Comparison of ENCODE assay signal across 8 cellular contexts in genomic region chr3:155869664-155870063, GRCh38. TPM values are rescaled to one million over a fixed set of nuclear protein-coding genes. Genes with fewer than 3 reads are reported as not detected.
DNase-seq lines count a peak whose midpoint lies in the region; ATAC-seq and TF ChIP-seq lines count a peak whose summit lies in the region.

No MANE protein-coding gene starts in this region.

- TF ChIP-seq POLR2A in adrenal gland (IDR thresholded peaks at IDR 0.05) (no peak), tibial nerve (IDR thresholded peaks at IDR 0.05) (no peak)

- H3K27ac Mint-ChIP-seq in activated T-cell treated with anti-CD3 and anti-CD28 coated beads, Interleukin-2, amount 50 U/mL, for 24 hours: peak overlapping the region; percentile 94

- H3K36me3 ChIP-seq in adrenal gland (replicated peaks in 1 of 2) (no peaks in the 10 kb centered on the region), liver (ENCODE audit: control insufficient read depth in 4 of 4, insufficient read depth in 3 of 4, low read depth in 1 of 4, low read length in 3 of 4) (no peaks in the 10 kb centered on the region), tibial nerve (no peaks in the 10 kb centered on the region)

- TF ChIP-seq EP300 in tibial nerve (IDR thresholded peaks at IDR 0.05): no peak

- no peaks in the 10 kb centered on the region for H3K27me3 Mint-ChIP-seq in activated T-cell treated with anti-CD3 and anti-CD28 coated beads, Interleukin-2, amount 50 U/mL, for 24 hours

- TF ChIP-seq CTCF in adrenal gland (IDR thresholded peaks at IDR 0.05): no peak
- no peak for TF ChIP-seq CTCF in liver (IDR thresholded peaks at IDR 0.05; ENCODE audit: low read depth, low read length, missing input control)
- no peak for TF ChIP-seq CTCF in tibial nerve (IDR thresholded peaks at IDR 0.05)

- intact Hi-C loops in adrenal gland (cut with DNase I): loop anchor here in 1 of 2 donors (10.0 kb wide), 1 partner anchor 65 kb away; the partner anchor contains the start of gene C3orf33

- H3K27me3 ChIP-seq in adrenal gland (no peaks in the 10 kb centered on the region), liver (ENCODE audit: control insufficient read depth in 4 of 4, insufficient read depth in 4 of 4, low read length in 3 of 4) (no peaks in the 10 kb centered on the region), tibial nerve (no peaks in the 10 kb centered on the region)

- peak overlapping the region; percentile 9 to 92 for H3K9ac ChIP-seq in liver (ENCODE audit: low read depth in 1 of 2, low read length in 2 of 2)

- H3K9me3 Mint-ChIP-seq in activated T-cell treated with anti-CD3 and anti-CD28 coated beads, Interleukin-2, amount 50 U/mL, for 24 hours: no peaks in the 10 kb centered on the region

- H3K27ac ChIP-seq in adrenal gland (peak overlapping the region; percentile 12 to 97 (median 89)), liver (ENCODE audit: low read depth in 1 of 2, low read length in 2 of 2) (peak overlapping the region; percentile 28 to 64), tibial nerve (peak overlapping the region; percentile 52 to 97 (median 96))

- DNase-seq in activated T-cell treated with anti-CD3 and anti-CD28 coated beads, Interleukin-2, amount 50 U/mL, for 24 hours: no peak
- DNase-seq in activated T-cell treated with anti-CD3 and anti-CD28 coated beads, Interleukin-2, amount 50 U/mL, for 1 hour: no peak
- DNase-seq in adrenal gland (no peak), tibial nerve (ENCODE audit: low spot score in 2 of 2) (no peak), NCI-H1092 (lab: John Stamatoyannopoulos, UW) (no peak)

- no peak for ATAC-seq in HG03571 (IDR thresholded peaks at IDR 0.05; ENCODE audit: unreplicated experiment)
- no peak for ATAC-seq in HG03342 (IDR thresholded peaks at IDR 0.05; ENCODE audit: unreplicated experiment)

- no peak for TF ChIP-seq RAD21 in liver (IDR thresholded peaks at IDR 0.05)

- H3K4me3 ChIP-seq in adrenal gland: peak overlapping the region in 1 of 4 donors; percentile 95
- H3K4me3 ChIP-seq in liver (ENCODE audit: low read depth in 1 of 3, low read length in 3 of 3): peak overlapping the region; percentile 19 to 56 (median 42)
- peak overlapping the region; percentile 58 to 94 (median 90) for H3K4me3 ChIP-seq in tibial nerve

- H3K4me1 Mint-ChIP-seq in activated T-cell treated with anti-CD3 and anti-CD28 coated beads, Interleukin-2, amount 50 U/mL, for 24 hours (ENCODE audit: low read depth): peaks cover 32% of the 10 kb centered on the region

- no peaks in the 10 kb centered on the region for H3K9me3 ChIP-seq in adrenal gland (replicated peaks in 1 of 3)
- no peaks in the 10 kb centered on the region for H3K9me3 ChIP-seq in liver (ENCODE audit: control insufficient read depth in 4 of 4, low read length in 3 of 4)
- H3K9me3 ChIP-seq in tibial nerve: no peaks in the 10 kb centered on the region

- peaks cover 19% of the 10 kb centered on the region for H3K36me3 Mint-ChIP-seq in activated T-cell treated with anti-CD3 and anti-CD28 coated beads, Interleukin-2, amount 50 U/mL, for 24 hours (ENCODE audit: low read depth)

- H3K4me1 ChIP-seq in adrenal gland (replicated peaks in 1 of 2) (peaks cover 9 to 35% of the 10 kb centered on the region in 2 donors), liver (ENCODE audit: control insufficient read depth in 4 of 4, insufficient read depth in 4 of 4, low read length in 3 of 4) (peaks cover 0 to 20% (median 17%) of the 10 kb centered on the region in 4 donors), tibial nerve (peaks cover 0 to 31% (median 13%) of the 10 kb centered on the region in 4 donors)

- peak overlapping the region; percentile 85 for H3K4me3 Mint-ChIP-seq in activated T-cell treated with anti-CD3 and anti-CD28 coated beads, Interleukin-2, amount 50 U/mL, for 24 hours

- WGBS in adrenal gland, 4 donors: 32 to 38% (median 36%) methylated on average over 3 of the region's 3 CpGs
- WGBS in liver: 43% methylated on average over 3 of the region's 3 CpGs
- 25 to 34% methylated on average over 3 of the region's 3 CpGs for WGBS in tibial nerve, 2 donors

TF ChIP-seq in liver, 16 proteins besides CTCF, POLR2A, EP300 and RAD21:
- TF ChIP-seq MAX (IDR thresholded peaks at IDR 0.05): no peak
- TF ChIP-seq HNF4G (IDR thresholded peaks at IDR 0.05): no peak
- TF ChIP-seq GABPA (IDR thresholded peaks at IDR 0.05 in 1 of 2, conservative IDR thresholded peaks at IDR 0.05 in 1 of 2): no peak
- TF ChIP-seq TAF1 (conservative IDR thresholded peaks at IDR 0.05): no peak
- TF ChIP-seq HNF4A (conservative IDR thresholded peaks at IDR 0.05): no peak
- no peak for TF ChIP-seq FOXA1 (IDR thresholded peaks at IDR 0.05)
- TF ChIP-seq EGR1 (IDR thresholded peaks at IDR 0.05; ENCODE audit: low read depth in 2 of 2): no peak

RNA-seq across cellular contexts. Expression of gene GMPS, which starts 0.8 kb away (rescaled TPM):
- total RNA-seq in adrenal gland: 10 to 100 TPM; 24.9 to 63.5 (median 45.3) TPM
- polyA plus RNA-seq in adrenal gland: 10 to 100 TPM; 11.5 to 59.0 (median 16.9) TPM
- 10 to 100 TPM; 15.8 to 16.1 TPM for total RNA-seq in liver
- polyA plus RNA-seq in liver: 10 to 100 TPM; 10.8 to 13.7 TPM
- 10 to 100 TPM; 21.8 to 42.2 (median 32.8) TPM for total RNA-seq in tibial nerve

RNA-seq across cellular contexts. Expression of gene SLC33A1, which starts 15.4 kb away (rescaled TPM):
- total RNA-seq in adrenal gland (100 to 1,000 TPM in 1 of 8 donors, 10 to 100 TPM in 7; 19.5 to 101 (median 36.2) TPM), liver (10 to 100 TPM; 21.3 to 75.2 TPM), tibial nerve (10 to 100 TPM; 26.4 to 30.6 (median 29.6) TPM)
- polyA plus RNA-seq in adrenal gland (10 to 100 TPM in 1 of 3 donors, 1 to 10 TPM in 2; 3.6 to 73.3 (median 7.1) TPM), liver (10 to 100 TPM; 13.8 to 32.7 TPM)
